In genomic region chr11:69268911-69269310, GRCh38 we compare ENCODE assay signal across 21 cellular contexts. TPM values are rescaled to one million over a fixed set of nuclear protein-coding genes. Genes with fewer than 3 reads are reported as not detected.
A peak's percentile ranks its signal among the peaks of the same experiment; 100 is the strongest.
DNase-seq lines count a peak whose midpoint lies in the region; ATAC-seq, FAIRE-seq and TF ChIP-seq lines count a peak whose summit lies in the region.
"Had no signal": no experiment of that assay in that cellular context is flagged by ENCODE, and none has a peak within 500 bp of the region (broad histone marks: within the 10 kb centered on the region; RNA-seq: fewer than 3 reads in every experiment).

No MANE protein-coding gene starts in this region.

- peaks cover 4% of the 10 kb centered on the region for H3K27me3 Mint-ChIP-seq in stimulated activated naive CD8-positive, alpha-beta T cell treated with anti-CD3 and anti-CD28 coated beads, Interleukin-15, amount 100 ng/mL, for 72 hours

- H3K27ac Mint-ChIP-seq in stimulated activated naive CD8-positive, alpha-beta T cell treated with anti-CD3 and anti-CD28 coated beads, Interleukin-15, amount 100 ng/mL, for 72 hours, result peak overlapping the region; percentile 69 to 87
- H3K27ac Mint-ChIP-seq in stimulated activated effector memory CD8-positive, alpha-beta T cell treated with anti-CD3 and anti-CD28 coated beads, Interleukin-12 subunit alpha, Interleukin-12 subunit beta, amount 100 ng/mL, for 72 hours, result peak overlapping the region; percentile 77
- H3K27ac Mint-ChIP-seq: B cell; CD8-positive, alpha-beta T cell; GM23338 had no signal

- H3K4me1 Mint-ChIP-seq in stimulated activated naive CD8-positive, alpha-beta T cell treated with anti-CD3 and anti-CD28 coated beads, Interleukin-15, amount 100 ng/mL, for 72 hours, result no peaks in the 10 kb centered on the region
- no peaks in the 10 kb centered on the region for H3K4me1 Mint-ChIP-seq in stimulated activated effector memory CD8-positive, alpha-beta T cell treated with anti-CD3 and anti-CD28 coated beads, Interleukin-12 subunit alpha, Interleukin-12 subunit beta, amount 100 ng/mL, for 72 hours
- H3K4me1 Mint-ChIP-seq: B cell, GM23338 had no signal

- H3K36me3 ChIP-seq in kidney (ENCODE audit: control insufficient read depth in 1 of 2, insufficient read depth in 2 of 2, low read length in 2 of 2), result no peaks in the 10 kb centered on the region
- H3K36me3 ChIP-seq: BLaER1 treated with 17β-estradiol and CSF1 and Interleukin-3, amounts not matched to agents 10 nM and 100 nM had no signal

- no peak overlapping the region for H3K4me3 Mint-ChIP-seq in stimulated activated naive CD8-positive, alpha-beta T cell treated with anti-CD3 and anti-CD28 coated beads, Interleukin-15, amount 100 ng/mL, for 72 hours
- H3K4me3 Mint-ChIP-seq in stimulated activated effector memory CD8-positive, alpha-beta T cell treated with anti-CD3 and anti-CD28 coated beads, Interleukin-12 subunit alpha, Interleukin-12 subunit beta, amount 100 ng/mL, for 72 hours, result no peak overlapping the region
- H3K4me3 Mint-ChIP-seq: B cell; CD8-positive, alpha-beta T cell; GM23338 had no signal

- DNase-seq in stimulated activated naive CD8-positive, alpha-beta T cell treated with anti-CD3 and anti-CD28 coated beads, Interleukin-15, amount 100 ng/mL, for 72 hours, result no peak
- DNase-seq in stimulated activated naive CD8-positive, alpha-beta T cell treated with anti-CD3 and anti-CD28 coated beads, Interleukin-15, Interleukin-2, amounts not matched to agents 100 U/mL and 50 U/mL, for 24 hours, result no peak
- DNase-seq in kidney, result peak; percentile 36
- no peak for DNase-seq in stimulated activated effector memory CD8-positive, alpha-beta T cell treated with anti-CD3 and anti-CD28 coated beads, Interleukin-12 subunit alpha, Interleukin-12 subunit beta, amount 100 ng/mL, for 72 hours (ENCODE audit: low spot score in 2 of 2)
- DNase-seq in D721Med (ENCODE audit: insufficient read length, low spot score), result no peak
- DNase-seq in midbrain (lab: John Stamatoyannopoulos, UW), result no peak
- DNase-seq: Calu3; CD8-positive, alpha-beta T cell; DMS 273 treated with DMSO at 0.1 percent for 48 hours; DMS53; DND-41; EL; H7 had no signal

- H3K9me3 ChIP-seq in kidney (ENCODE audit: control insufficient read depth in 1 of 2, low read length in 2 of 2), result no peaks in the 10 kb centered on the region
- H3K9me3 ChIP-seq: BLaER1 treated with 17β-estradiol and CSF1 and Interleukin-3, amounts not matched to agents 10 nM and 100 nM had no signal

- FAIRE-seq in kidney (lab: Jason Lieb, UNC) (no peak), D721Med (lab: Jason Lieb, UNC) (no peak)
- FAIRE-seq: GM12878, GM19239, HepG2 had no signal

- H3K36me3 Mint-ChIP-seq in stimulated activated effector memory CD8-positive, alpha-beta T cell treated with anti-CD3 and anti-CD28 coated beads, Interleukin-12 subunit alpha, Interleukin-12 subunit beta, amount 100 ng/mL, for 72 hours, result no peaks in the 10 kb centered on the region
- H3K36me3 Mint-ChIP-seq: CD8-positive, alpha-beta T cell had no signal

- no peak for ATAC-seq in stimulated activated naive CD8-positive, alpha-beta T cell treated with anti-CD3 and anti-CD28 coated beads, Interleukin-15, amount 100 ng/mL, for 72 hours
- ATAC-seq in stimulated activated naive CD8-positive, alpha-beta T cell treated with anti-CD3 and anti-CD28 coated beads, Interleukin-15, Interleukin-2, amounts not matched to agents 100 U/mL and 50 U/mL, for 24 hours, result no peak
- no peak for ATAC-seq in stimulated activated effector memory CD8-positive, alpha-beta T cell treated with anti-CD3 and anti-CD28 coated beads, Interleukin-12 subunit alpha, Interleukin-12 subunit beta, amount 100 ng/mL, for 72 hours
- no peak for ATAC-seq in GM19397 (IDR thresholded peaks at IDR 0.05; ENCODE audit: unreplicated experiment)
- ATAC-seq: CD8-positive, alpha-beta T cell; GM12878; GM23338; HCT116; HepG2 had no signal

- H3K4me1 ChIP-seq in kidney (ENCODE audit: control insufficient read depth in 1 of 2, insufficient read depth in 1 of 2, low read depth in 1 of 2, low read length in 2 of 2), result no peaks in the 10 kb centered on the region

- H3K27ac ChIP-seq in kidney (ENCODE audit: low read depth in 2 of 2, low read length in 2 of 2), result no peak overlapping the region
- H3K27ac ChIP-seq: BLaER1 treated with 17β-estradiol and CSF1 and Interleukin-3, amounts not matched to agents 10 nM and 100 nM had no signal

- intact Hi-C loops in kidney (cut with DNase I), result no loop called here

- TF ChIP-seq CTCF in kidney (IDR thresholded peaks at IDR 0.05; ENCODE audit: borderline replicate concordance, extremely low read depth, insufficient read depth), result no peak
- TF ChIP-seq CTCF in D721Med (IDR thresholded peaks at IDR 0.05; ENCODE audit: insufficient read depth, missing control alignments), result no peak

- no peak overlapping the region for H3K4me3 ChIP-seq in kidney (ENCODE audit: low read length in 2 of 2)
- H3K4me3 ChIP-seq: BLaER1 treated with 17β-estradiol and CSF1 and Interleukin-3, amounts not matched to agents 10 nM and 100 nM; GM12878; GM23338 had no signal

- peaks cover 7% of the 10 kb centered on the region in 2 donors for H3K9me3 Mint-ChIP-seq in stimulated activated naive CD8-positive, alpha-beta T cell treated with anti-CD3 and anti-CD28 coated beads, Interleukin-15, amount 100 ng/mL, for 72 hours
- H3K9me3 Mint-ChIP-seq in stimulated activated effector memory CD8-positive, alpha-beta T cell treated with anti-CD3 and anti-CD28 coated beads, Interleukin-12 subunit alpha, Interleukin-12 subunit beta, amount 100 ng/mL, for 72 hours, result no peaks in the 10 kb centered on the region
- H3K9me3 Mint-ChIP-seq: CD8-positive, alpha-beta T cell had no signal

- no peak overlapping the region for H3K9ac ChIP-seq in kidney (ENCODE audit: low read length in 2 of 2)

RNA-seq across cellular contexts. Expression of gene MYEOV, which starts 25.0 kb away (rescaled TPM):
- total RNA-seq in kidney, result 2.6 TPM
- not detected for polyA plus RNA-seq in kidney (ENCODE audit: insufficient read depth, low read depth, low replicate concordance)
- total RNA-seq: B cell had no signal
- polyA plus RNA-seq: GM23338 had no signal
